Comparison of ENCODE assay signal across 8 cellular contexts in genomic region chr9:84668204-84669007, GRCh38. TPM values are rescaled to one million over a fixed set of nuclear protein-coding genes. Genes with fewer than 3 reads are reported as not detected.
DNase-seq lines count a peak whose midpoint lies in the region; ATAC-seq and TF ChIP-seq lines count a peak whose summit lies in the region.

No MANE protein-coding gene starts in this region.

- peak in 3 of 6 experiments; percentile 38 to 42 (median 39) for TF ChIP-seq CTCF in Peyer's patch (IDR thresholded peaks at IDR 0.05)

- H3K36me3 ChIP-seq in CD8-positive, alpha-beta memory T cell (ENCODE audit: insufficient read depth, low read length): no peaks in the 10 kb centered on the region
- no peaks in the 10 kb centered on the region for H3K36me3 ChIP-seq in Peyer's patch

- no peaks in the 10 kb centered on the region for H3K4me1 ChIP-seq in CD8-positive, alpha-beta memory T cell (ENCODE audit: insufficient read depth, low read length)
- peaks cover 0 to 32% (median 0%) of the 10 kb centered on the region in 4 donors for H3K4me1 ChIP-seq in Peyer's patch

- H3K27me3 Mint-ChIP-seq in CD8-positive, alpha-beta memory T cell: peaks cover 22 to 51% of the 10 kb centered on the region in 2 donors

- TF ChIP-seq POLR2A in Peyer's patch (IDR thresholded peaks at IDR 0.05): no peak

- H3K4me3 ChIP-seq in CD8-positive, alpha-beta memory T cell (ENCODE audit: low read length): no peak overlapping the region
- H3K4me3 ChIP-seq in Peyer's patch (peak overlapping the region in 3 of 4 donors; percentile 15 to 45 (median 44)), skeletal muscle cell (ENCODE audit: low read depth, low read length) (peak overlapping the region; percentile 46)

- H3K9me3 Mint-ChIP-seq in CD8-positive, alpha-beta memory T cell: peaks cover 0 to 11% (median 1%) of the 10 kb centered on the region in 5 donors

- H3K27me3 ChIP-seq in CD8-positive, alpha-beta memory T cell (ENCODE audit: insufficient read depth, low read length, poor library complexity, severe bottlenecking): peaks cover 5% of the 10 kb centered on the region
- peaks cover 0 to 13% of the 10 kb centered on the region in 2 donors for H3K27me3 ChIP-seq in Peyer's patch

- no peak overlapping the region for H3K27ac Mint-ChIP-seq in CD8-positive, alpha-beta memory T cell

- no peak for DNase-seq in CD8-positive, alpha-beta memory T cell
- DNase-seq in Peyer's patch (peak in 2 of 3 donors; percentile 56 to 60), T47D (ENCODE audit: low read depth in 1 of 2, low spot score in 1 of 2) (peak; percentile 56 to 60), iPS-NIHi11 (ENCODE audit: low spot score) (peak; percentile 92), skeletal muscle cell (ENCODE audit: low read depth) (no peak), T-helper 9 cell (no peak)

- ATAC-seq in GM19395 (IDR thresholded peaks at IDR 0.05; ENCODE audit: unreplicated experiment) (peak; percentile 64), HG03521 (IDR thresholded peaks at IDR 0.05; ENCODE audit: unreplicated experiment) (peak; percentile 58)

- H3K4me1 Mint-ChIP-seq in CD8-positive, alpha-beta memory T cell: peaks cover 8 to 23% (median 19%) of the 10 kb centered on the region in 3 donors

- no peaks in the 10 kb centered on the region for H3K36me3 Mint-ChIP-seq in CD8-positive, alpha-beta memory T cell

- no peaks in the 10 kb centered on the region for H3K9me3 ChIP-seq in CD8-positive, alpha-beta memory T cell (ENCODE audit: low read length)
- H3K9me3 ChIP-seq in Peyer's patch: no peaks in the 10 kb centered on the region

- POLR2A ChIA-PET in CD8-positive, alpha-beta memory T cell (lab: Charles Lee): no interaction called here

- in situ Hi-C loops in T47D (cut with HindIII; ENCODE audit: low pct_unique_long_range_greater_than_20kb, low sequenced_read_pairs): no loop called here

- peak overlapping the region in 5 of 7 donors; percentile 34 to 78 (median 43) for H3K4me3 Mint-ChIP-seq in CD8-positive, alpha-beta memory T cell

- CTCF ChIA-PET in CD8-positive, alpha-beta memory T cell (lab: Charles Lee): no interaction called here

- H3K27ac ChIP-seq in CD8-positive, alpha-beta memory T cell (ENCODE audit: low read depth, low read length): no peak overlapping the region
- H3K27ac ChIP-seq in Peyer's patch: no peak overlapping the region

RNA-seq across cellular contexts. Expression of gene NTRK2, which starts 1.1 kb away (rescaled TPM):
- under 1 TPM; 0.26 to 0.38 TPM for total RNA-seq in CD8-positive, alpha-beta memory T cell
- not detected for polyA plus RNA-seq in CD8-positive, alpha-beta memory T cell
- total RNA-seq in Peyer's patch: 1 to 10 TPM in 2 of 4 donors, under 1 TPM in 2; 0.35 to 1.7 (median 0.84) TPM

Comparison
In these comparisons a context has a peak if more than half of its experiments do, and no peak if none do; other contexts are left out.
1. DNase-seq: peak in Peyer's patch (2 of 3), T47D (2 of 2) and iPS-NIHi11 (single experiment); none in CD8-positive, alpha-beta memory T cell (0 of 5), skeletal muscle cell (single experiment) and T-helper 9 cell (single experiment).